ENCODE assay signal across 9 cellular contexts in the genomic region with DNA sequence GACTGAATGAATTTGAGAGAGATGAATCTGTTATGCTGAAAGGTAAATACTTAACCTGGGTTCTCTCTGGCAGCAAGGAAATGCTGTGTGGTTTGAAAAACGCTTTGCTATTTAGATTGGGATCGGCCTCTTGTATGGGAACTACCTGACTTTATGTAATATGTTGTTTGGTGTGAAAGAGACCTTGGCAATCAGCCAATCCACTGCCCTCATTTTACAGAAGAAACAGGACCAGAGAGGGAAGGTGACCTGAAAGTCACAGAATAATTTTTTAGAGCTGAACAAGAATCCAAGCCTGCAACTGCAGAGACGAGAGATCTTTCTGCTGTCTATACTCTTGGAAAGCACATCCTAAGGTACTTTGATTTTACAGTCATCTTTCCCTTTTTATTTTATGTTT. TPM values are rescaled to one million over a fixed set of nuclear protein-coding genes. Genes with fewer than 3 reads are reported as not detected.
DNase-seq lines count a peak whose midpoint lies in the region; ATAC-seq lines count a peak whose summit lies in the region.
"Had no signal": no experiment of that assay in that cellular context is flagged by ENCODE, and none has a peak within 500 bp of the region (broad histone marks: within the 10 kb centered on the region; RNA-seq: fewer than 3 reads in every experiment).

No MANE protein-coding gene starts in this region.

- DNase-seq in GM23248 (peak; percentile 30), RKO (ENCODE audit: low spot score) (peak; percentile 48), NCI-H2227 (lab: John Stamatoyannopoulos, UW; ENCODE audit: unreplicated experiment) (no peak), ecto neural progenitor cell (ENCODE audit: low spot score) (no peak)
- DNase-seq: stimulated activated CD8-positive, alpha-beta memory T cell treated with anti-CD3 and anti-CD28 coated beads, Interleukin-4, amount 100 ng/mL, for 48 hours had no signal

- 23 to 26% methylated on average over 3 of the region's 3 CpGs for WGBS in GM23248 (ENCODE audit: low coverage in 1 of 2, low lambda C conversion rate in 2 of 2, missing lambda C conversion rate in 2 of 2), 2 experiments
- WGBS in esophagus, 2 donors: 23 to 34% methylated on average over 3 of the region's 3 CpGs

- H3K27ac ChIP-seq in GM23248: peak overlapping the region; percentile 96
- peak overlapping the region in 1 of 2 donors; percentile 91 for H3K27ac ChIP-seq in esophagus (ENCODE audit: low read depth in 2 of 2, low read length in 1 of 2)
- peak overlapping the region; percentile 100 for H3K27ac ChIP-seq in rectal smooth muscle tissue (ENCODE audit: low read depth, low read length)

- no peak overlapping the region for H2AFZ ChIP-seq in GM23248

- H3K79me2 ChIP-seq in GM23248 (ENCODE audit: insufficient read depth): peaks cover 95% of the 10 kb centered on the region

- peak overlapping the region; percentile 100 for H3K4me3 ChIP-seq in GM23248
- peak overlapping the region; percentile 78 to 90 for H3K4me3 ChIP-seq in esophagus (ENCODE audit: low read depth in 1 of 2, low read length in 2 of 2)
- H3K4me3 ChIP-seq in rectal smooth muscle tissue (ENCODE audit: low read length): peak overlapping the region; percentile 97

- 0 out of 2 replicates have a peak, but pooled peaks cover 9% of the 10 kb centered on the region for H4K20me1 ChIP-seq in GM23248 (ENCODE audit: insufficient read depth)

- in situ Hi-C loops in GM23248 (cut with MboI): no loop called here

- H3K4me1 ChIP-seq in GM23248 (ENCODE audit: insufficient read depth) (peaks cover 24% of the 10 kb centered on the region), esophagus (ENCODE audit: control insufficient read depth in 2 of 2, insufficient read depth in 2 of 2, low read length in 1 of 2) (peaks cover 3% of the 10 kb centered on the region in 2 donors), rectal smooth muscle tissue (ENCODE audit: control insufficient read depth, insufficient read depth, low read length) (peaks cover 19% of the 10 kb centered on the region)

- peaks cover 35% of the 10 kb centered on the region for H3F3A ChIP-seq in GM23248 (ENCODE audit: insufficient read depth)

- peak overlapping the region; percentile 98 for H3K9ac ChIP-seq in GM23248
- H3K9ac ChIP-seq in rectal smooth muscle tissue (ENCODE audit: low read length): no peak overlapping the region

- ATAC-seq in HG03521 (IDR thresholded peaks at IDR 0.05; ENCODE audit: unreplicated experiment) (no peak), GM18907 (IDR thresholded peaks at IDR 0.05; ENCODE audit: unreplicated experiment) (no peak)

- H3K36me3 ChIP-seq in GM23248 (ENCODE audit: low read depth): peaks cover 40% of the 10 kb centered on the region
- H3K36me3 ChIP-seq in esophagus (ENCODE audit: control insufficient read depth in 2 of 2, insufficient read depth in 2 of 2, low read length in 1 of 2): peaks cover 0 to 5% of the 10 kb centered on the region in 2 donors
- peaks cover 17% of the 10 kb centered on the region for H3K36me3 ChIP-seq in rectal smooth muscle tissue (ENCODE audit: control insufficient read depth, insufficient read depth, low read length)

- H3K9me2 ChIP-seq in GM23248 (ENCODE audit: insufficient read depth): no peaks in the 10 kb centered on the region

- H3K27me3 ChIP-seq in GM23248 (replicated peaks; ENCODE audit: insufficient read depth): no peaks in the 10 kb centered on the region
- H3K27me3 ChIP-seq in esophagus (ENCODE audit: control insufficient read depth in 1 of 2, insufficient read depth in 2 of 2, low read length in 2 of 2): no peaks in the 10 kb centered on the region
- H3K27me3 ChIP-seq in rectal smooth muscle tissue (ENCODE audit: control insufficient read depth, insufficient read depth, low read length): no peaks in the 10 kb centered on the region

- peak overlapping the region; percentile 100 for H3K4me2 ChIP-seq in GM23248 (ENCODE audit: unreplicated experiment)

- H3K9me3 ChIP-seq in GM23248 (ENCODE audit: low read depth): no peaks in the 10 kb centered on the region
- H3K9me3 ChIP-seq in esophagus (ENCODE audit: control insufficient read depth in 2 of 2, insufficient read depth in 1 of 2, low read depth in 1 of 2, low read length in 1 of 2): no peaks in the 10 kb centered on the region

RNA-seq across cellular contexts. Expression of a gene that starts 1.0 kb away (rescaled TPM):
- total RNA-seq in GM23248 (2014; rRNA removed; shearing (Covaris generic)): 71.8 and 79.4 TPM in 2 replicates
- polyA plus RNA-seq in GM23248 (2016; fragmentation: Nextera tagmentation; extraction: Ambion mirVana) (316 and 318 TPM in 2 replicates), esophagus (100 to 1,000 TPM in 1 of 2 donors, 10 to 100 TPM in 1; 93.8 to 100 TPM)

RNA-seq across cellular contexts. Expression of a gene that starts 1.4 kb away (rescaled TPM):
- 91.3 and 141 TPM in 2 replicates for total RNA-seq in GM23248 (2014; rRNA removed; shearing (Covaris generic))
- polyA plus RNA-seq in GM23248 (2016; fragmentation: Nextera tagmentation; extraction: Ambion mirVana): 91.0 and 95.5 TPM in 2 replicates
- polyA plus RNA-seq in esophagus: 100 to 1,000 TPM; 110 to 182 TPM

RNA-seq across cellular contexts. Expression of a gene that starts 28.8 kb away (rescaled TPM):
- total RNA-seq in GM23248 (2014; rRNA removed; shearing (Covaris generic)): 5.2 and 13.7 TPM in 2 replicates
- polyA plus RNA-seq in GM23248 (2016; fragmentation: Nextera tagmentation; extraction: Ambion mirVana) (2.6 and 2.8 TPM in 2 replicates), esophagus (1 to 10 TPM; 3.2 to 3.6 TPM)

RNA-seq across cellular contexts. Expression of a gene that starts 28.9 kb away (rescaled TPM):
- 21.2 and 44.9 TPM in 2 replicates for total RNA-seq in GM23248 (2014; rRNA removed; shearing (Covaris generic))
- polyA plus RNA-seq in GM23248 (2016; fragmentation: Nextera tagmentation; extraction: Ambion mirVana): 16.4 and 19.5 TPM in 2 replicates
- 10 to 100 TPM; 22.5 to 24.3 TPM for polyA plus RNA-seq in esophagus

RNA-seq across cellular contexts. Expression of a gene that starts 35.3 kb away (rescaled TPM):
- total RNA-seq in GM23248 (2014; rRNA removed; shearing (Covaris generic)): 485 and 630 TPM in 2 replicates
- polyA plus RNA-seq in GM23248 (2016; fragmentation: Nextera tagmentation; extraction: Ambion mirVana): 599 and 639 TPM in 2 replicates
- polyA plus RNA-seq in esophagus: 10 to 100 TPM; 18.0 to 55.7 TPM

Comparison
In these comparisons a context has a peak if more than half of its experiments do, and no peak if none do; other contexts are left out.
1. DNase-seq: peak in GM23248 (single experiment) and RKO (single experiment); none in NCI-H2227 (single experiment) and ecto neural progenitor cell (single experiment).
2. Peak in every context shown above with its lines, with median percentiles within 50 percentile points of each other: H3K4me3 ChIP-seq.